ENCODE assay signal across 2 cellular contexts in the genomic region with DNA sequence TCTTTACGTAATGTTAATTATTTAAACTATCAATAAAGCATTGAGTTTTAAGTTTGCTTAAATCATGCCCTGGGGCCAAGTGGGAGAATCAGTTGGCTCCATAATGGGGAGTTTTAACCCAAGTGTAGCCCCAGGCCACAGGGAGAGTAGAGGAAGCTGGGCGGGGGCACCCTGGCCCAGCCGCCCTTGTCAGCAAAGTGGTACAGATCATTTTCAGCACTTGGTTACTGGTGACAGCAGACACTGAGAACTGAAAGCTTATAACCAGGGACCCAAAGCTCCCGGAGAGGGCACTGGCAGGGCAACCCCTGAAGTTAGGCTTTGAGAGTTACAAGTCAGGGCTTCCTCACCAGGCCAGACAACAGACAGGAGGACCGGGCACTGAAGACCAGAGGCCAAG.
TF ChIP-seq lines count a peak whose summit lies in the region.

No MANE protein-coding gene starts in this region.

TF ChIP-seq in SK-N-SH, 30 proteins besides CTCF, POLR2A, EP300 and RAD21 (continued from another document):
- TF ChIP-seq REST (IDR thresholded peaks at IDR 0.05; ENCODE audit: low read depth, low read length) = 0 out of 2 replicates have a peak, but pooled peaks have one; percentile 28
- no peak for TF ChIP-seq YY1 (IDR thresholded peaks at IDR 0.05; ENCODE audit: low read depth)

TF ChIP-seq in SK-N-SH treated with all-trans-retinoic acid at 6 μM for 48 hours, 23 proteins besides CTCF, POLR2A, EP300 and RAD21 (continued from another document):
- TF ChIP-seq, protein P1, sequence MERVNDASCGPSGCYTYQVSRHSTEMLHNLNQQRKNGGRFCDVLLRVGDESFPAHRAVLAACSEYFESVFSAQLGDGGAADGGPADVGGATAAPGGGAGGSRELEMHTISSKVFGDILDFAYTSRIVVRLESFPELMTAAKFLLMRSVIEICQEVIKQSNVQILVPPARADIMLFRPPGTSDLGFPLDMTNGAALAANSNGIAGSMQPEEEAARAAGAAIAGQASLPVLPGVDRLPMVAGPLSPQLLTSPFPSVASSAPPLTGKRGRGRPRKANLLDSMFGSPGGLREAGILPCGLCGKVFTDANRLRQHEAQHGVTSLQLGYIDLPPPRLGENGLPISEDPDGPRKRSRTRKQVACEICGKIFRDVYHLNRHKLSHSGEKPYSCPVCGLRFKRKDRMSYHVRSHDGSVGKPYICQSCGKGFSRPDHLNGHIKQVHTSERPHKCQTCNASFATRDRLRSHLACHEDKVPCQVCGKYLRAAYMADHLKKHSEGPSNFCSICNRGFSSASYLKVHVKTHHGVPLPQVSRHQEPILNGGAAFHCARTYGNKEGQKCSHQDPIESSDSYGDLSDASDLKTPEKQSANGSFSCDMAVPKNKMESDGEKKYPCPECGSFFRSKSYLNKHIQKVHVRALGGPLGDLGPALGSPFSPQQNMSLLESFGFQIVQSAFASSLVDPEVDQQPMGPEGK (CRISPR knock-in tag; IDR thresholded peaks at IDR 0.05; ENCODE audit: borderline replicate concordance) = no peak
TF ChIP-seq in SK-N-SH treated with all-trans-retinoic acid at 6 μM for 48 hours: peak in this region for 0.
